In the genomic region with DNA sequence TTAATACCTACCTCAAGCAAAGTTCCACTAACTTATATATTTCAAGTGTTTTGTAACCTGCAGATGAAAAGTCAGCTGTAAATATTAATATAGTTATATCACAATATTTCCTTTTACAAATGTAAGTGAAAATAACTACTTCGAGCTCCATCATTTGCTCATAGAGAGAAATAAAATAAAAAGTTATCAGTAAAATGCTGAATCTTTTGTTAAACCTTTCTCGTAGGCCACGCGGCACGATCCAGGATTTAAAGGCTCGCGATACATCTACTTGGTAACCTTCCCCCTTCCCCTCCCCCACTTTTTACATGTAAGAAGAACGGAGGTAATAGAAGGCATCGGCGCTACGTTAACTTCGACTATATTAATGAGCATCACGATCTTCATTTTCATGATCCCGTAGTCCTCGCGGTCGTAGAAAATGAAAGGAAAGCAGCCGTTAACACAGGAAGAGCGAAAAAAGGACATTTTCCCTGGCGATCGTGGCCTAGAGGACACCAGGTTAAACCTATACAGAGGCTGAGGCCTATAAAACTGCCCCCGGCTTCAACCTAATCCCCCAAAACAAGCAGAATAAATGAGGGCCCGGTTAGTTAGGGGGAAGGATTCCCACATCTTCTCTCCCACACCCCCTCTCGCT, we compare ENCODE assay signal across 8 cellular contexts. TPM values are rescaled to one million over a fixed set of nuclear protein-coding genes. Genes with fewer than 3 reads are reported as not detected.
DNase-seq lines count a peak whose midpoint lies in the region; ATAC-seq and TF ChIP-seq lines count a peak whose summit lies in the region.

No MANE protein-coding gene starts in this region.

- H3K4me1 Mint-ChIP-seq in activated naive CD4-positive, alpha-beta T cell treated with anti-CD3 and anti-CD28 coated beads for 36 hours (ENCODE audit: low read depth), result peaks cover 33% of the 10 kb centered on the region

- H3K27me3 Mint-ChIP-seq in activated naive CD4-positive, alpha-beta T cell treated with anti-CD3 and anti-CD28 coated beads for 36 hours (ENCODE audit: low read depth), result no peaks in the 10 kb centered on the region

- DNase-seq in cardiac muscle cell (ENCODE audit: low read depth in 1 of 2, low spot score in 1 of 2), result peak; percentile 62 to 78
- no peak for DNase-seq in Right ventricle myocardium inferior (ENCODE audit: missing footprints)
- peak; percentile 71 for DNase-seq in NCI-H2171 (lab: John Stamatoyannopoulos, UW)
- peak; percentile 50 for DNase-seq in activated naive CD4-positive, alpha-beta T cell treated with anti-CD3 and anti-CD28 coated beads for 36 hours
- DNase-seq in prostate gland (ENCODE audit: low spot score), result peak; percentile 54
- no peak for DNase-seq in middle frontal gyrus (ENCODE audit: extremely low spot score, low spot score)

- H3K9me3 ChIP-seq in cardiac muscle cell (ENCODE audit: low read depth) (no peaks in the 10 kb centered on the region), gastroesophageal sphincter (no peaks in the 10 kb centered on the region), prostate gland (no peaks in the 10 kb centered on the region)

- H3K4me3 ChIP-seq in cardiac muscle cell (peak overlapping the region; percentile 83), gastroesophageal sphincter (peak overlapping the region; percentile 71 to 94), prostate gland (peak overlapping the region; percentile 83 to 95)

- H3K36me3 ChIP-seq in cardiac muscle cell (peaks cover 19% of the 10 kb centered on the region), gastroesophageal sphincter (peaks cover 0 to 24% of the 10 kb centered on the region in 2 donors), prostate gland (no peaks in the 10 kb centered on the region)

- peak overlapping the region; percentile 100 for H3K27ac Mint-ChIP-seq in activated naive CD4-positive, alpha-beta T cell treated with anti-CD3 and anti-CD28 coated beads for 36 hours

- H3K27me3 ChIP-seq in cardiac muscle cell (no peaks in the 10 kb centered on the region), gastroesophageal sphincter (no peaks in the 10 kb centered on the region), prostate gland (replicated peaks; ENCODE audit: insufficient read depth) (no peaks in the 10 kb centered on the region)

- CTCF ChIA-PET in activated naive CD4-positive, alpha-beta T cell treated with anti-CD3 and anti-CD28 coated beads for 36 hours (lab: Charles Lee), result interaction anchor here (1.3 kb wide), 1 partner anchor 114 kb away, joined by 4 read pairs; no protein-coding TSS in a partner anchor

- 0% methylated on average over 7 to 21 of the region's 24 CpGs for WGBS in gastroesophageal sphincter (ENCODE audit: low coverage in 1 of 2), 2 donors
- under 1% methylated on average over 24 of the region's 24 CpGs for WGBS in prostate gland

- H3K4me3 Mint-ChIP-seq in activated naive CD4-positive, alpha-beta T cell treated with anti-CD3 and anti-CD28 coated beads for 36 hours, result peak overlapping the region; percentile 100

- TF ChIP-seq CTCF in cardiac muscle cell (IDR thresholded peaks at IDR 0.05; ENCODE audit: low read depth, low read length) (no peak), gastroesophageal sphincter (IDR thresholded peaks at IDR 0.05) (no peak), prostate gland (IDR thresholded peaks at IDR 0.05) (no peak)

- intact Hi-C loops in Right ventricle myocardium inferior (cut with DNase I), result loop anchor here (5.0 to 10.0 kb wide), 2 partner anchors 36 to 116 kb away; partner anchors contain the start of gene SUPT16H
- intact Hi-C loops in activated naive CD4-positive, alpha-beta T cell treated with anti-CD3 and anti-CD28 coated beads for 36 hours (cut with micrococcal nuclease), result loop anchor here (1.0 to 5.0 kb wide), 14 partner anchors 40 to 1739 kb away; partner anchors contain the start of genes CHD8, DAD1, LRP10 and METTL3
- intact Hi-C loops in prostate gland (cut with DNase I), result loop anchor here (2.0 kb wide), 1 partner anchor 116 kb away; the partner anchor contains the start of gene SUPT16H

- TF ChIP-seq POLR2A in gastroesophageal sphincter (IDR thresholded peaks at IDR 0.05) (no peak), prostate gland (IDR thresholded peaks at IDR 0.05) (no peak)

- no peak for ATAC-seq in Right ventricle myocardium inferior
- ATAC-seq in gastroesophageal sphincter, result no peak
- ATAC-seq in GM19395 (IDR thresholded peaks at IDR 0.05; ENCODE audit: unreplicated experiment), result no peak

- TF ChIP-seq EP300 in gastroesophageal sphincter (IDR thresholded peaks at IDR 0.05), result no peak

- H3K27ac ChIP-seq in cardiac muscle cell (peak overlapping the region; percentile 97), gastroesophageal sphincter (peak overlapping the region; percentile 90 to 99 (median 92)), prostate gland (peak overlapping the region; percentile 95 to 99)

- peaks cover 52% of the 10 kb centered on the region for H3K36me3 Mint-ChIP-seq in activated naive CD4-positive, alpha-beta T cell treated with anti-CD3 and anti-CD28 coated beads for 36 hours (ENCODE audit: low read depth)

- H3K9me3 Mint-ChIP-seq in activated naive CD4-positive, alpha-beta T cell treated with anti-CD3 and anti-CD28 coated beads for 36 hours, result no peaks in the 10 kb centered on the region

- peaks cover 25% of the 10 kb centered on the region for H3K4me1 ChIP-seq in cardiac muscle cell (ENCODE audit: low read depth)
- H3K4me1 ChIP-seq in gastroesophageal sphincter, result peaks cover 12 to 47% (median 29%) of the 10 kb centered on the region in 3 donors
- H3K4me1 ChIP-seq in prostate gland (replicated peaks), result peaks cover 6% of the 10 kb centered on the region

RNA-seq across cellular contexts. Expression of gene HNRNPC, which starts 0.5 kb away (rescaled TPM):
- total RNA-seq in cardiac muscle cell (564 and 928 TPM in 2 replicates), Right ventricle myocardium inferior (266 TPM), gastroesophageal sphincter (100 to 1,000 TPM; 356 to 544 (median 505) TPM), prostate gland (100 to 1,000 TPM; 411 to 423 TPM)
- polyA plus RNA-seq in cardiac muscle cell, result 650 and 986 TPM in 2 replicates
- 1,000 to 10,000 TPM; 1,252 to 1,377 TPM for total RNA-seq in activated naive CD4-positive, alpha-beta T cell treated with anti-CD3 and anti-CD28 coated beads for 36 hours

RNA-seq across cellular contexts. Expression of gene RPGRIP1, which starts 11.2 kb away (rescaled TPM):
- total RNA-seq in cardiac muscle cell (0.14 TPM in 1 of 2 replicates, not detected in the other), Right ventricle myocardium inferior (0.60 TPM), gastroesophageal sphincter (under 1 TPM in 3 of 4 donors, not detected in 1; 0.13 to 0.62 (median 0.23) TPM), prostate gland (1 to 10 TPM in 1 of 2 donors, under 1 TPM in 1; 0.09 to 6.8 TPM)
- 0.31 TPM in 1 of 2 replicates, not detected in the other for polyA plus RNA-seq in cardiac muscle cell
- total RNA-seq in activated naive CD4-positive, alpha-beta T cell treated with anti-CD3 and anti-CD28 coated beads for 36 hours, result not detected

Comparison
In these comparisons a context has a peak if more than half of its experiments do, and no peak if none do; other contexts are left out.
1. DNase-seq: peak in cardiac muscle cell (2 of 2), NCI-H2171 (single experiment), activated naive CD4-positive, alpha-beta T cell treated with anti-CD3 and anti-CD28 coated beads for 36 hours (single experiment) and prostate gland (single experiment); none in Right ventricle myocardium inferior (single experiment) and middle frontal gyrus (single experiment).
2. Peak in every context shown above with its lines, with median percentiles within 50 percentile points of each other: H3K27ac ChIP-seq and H3K4me3 ChIP-seq.